In genomic region chr1:220817907-220818306, GRCh38 we compare ENCODE assay signal across 17 cellular contexts. TPM values are rescaled to one million over a fixed set of nuclear protein-coding genes. Genes with fewer than 3 reads are reported as not detected.
DNase-seq lines count a peak whose midpoint lies in the region; ATAC-seq and TF ChIP-seq lines count a peak whose summit lies in the region.
"Had no signal": no experiment of that assay in that cellular context is flagged by ENCODE, and none has a peak within 500 bp of the region (broad histone marks: within the 10 kb centered on the region; RNA-seq: fewer than 3 reads in every experiment).

No MANE protein-coding gene starts in this region.

- peaks cover 17% of the 10 kb centered on the region for H3K4me1 ChIP-seq in HUES6 (ENCODE audit: control insufficient read depth, insufficient read depth, low read length)
- no peaks in the 10 kb centered on the region for H3K4me1 ChIP-seq in psoas muscle
- H3K4me1 ChIP-seq: right atrium auricular region had no signal

- H3K36me3 ChIP-seq in HUES6 (ENCODE audit: control insufficient read depth, insufficient read depth, low read length) (no peaks in the 10 kb centered on the region; the same call in 1 of the 2 replicates), psoas muscle (ENCODE audit: insufficient read depth in 1 of 2, low read depth in 1 of 2) (peaks cover 0 to 14% of the 10 kb centered on the region in 2 donors)
- H3K36me3 ChIP-seq: right atrium auricular region had no signal

- H3K27me3 ChIP-seq in HUES6 (ENCODE audit: control insufficient read depth, insufficient read depth, low read length) (no peaks in the 10 kb centered on the region), psoas muscle (ENCODE audit: insufficient read depth in 3 of 3, low read length in 2 of 3) (no peaks in the 10 kb centered on the region)
- H3K27me3 ChIP-seq: right atrium auricular region had no signal

- TF ChIP-seq CTCF in fibroblast of the aortic adventitia (IDR thresholded peaks at IDR 0.05; ENCODE audit: insufficient read depth, low read length) (no peak), psoas muscle (IDR thresholded peaks at IDR 0.05) (no peak)

- ATAC-seq in psoas muscle (peak in 3 of 4 donors; percentile 55 to 61 (median 58)), HG02852 (IDR thresholded peaks at IDR 0.05; ENCODE audit: unreplicated experiment) (no peak), GM19467 (IDR thresholded peaks at IDR 0.05; ENCODE audit: unreplicated experiment) (no peak)

- intact Hi-C loops in psoas muscle (cut with DNase I), result no loop called here

- peak overlapping the region; percentile 22; the same call in 1 of the 2 replicates for H3K27ac ChIP-seq in HUES6 (ENCODE audit: low read depth, low read length)
- H3K27ac ChIP-seq in psoas muscle, result no peak overlapping the region
- H3K27ac ChIP-seq: right atrium auricular region had no signal

- WGBS in psoas muscle, 3 donors, result 54 to 61% (median 54%) methylated on average over 1 of the region's 1 CpG

- no peak overlapping the region for H3K9ac ChIP-seq in HUES6 (ENCODE audit: low read length)

- H3K9me3 ChIP-seq in HUES6 (ENCODE audit: control insufficient read depth, insufficient read depth, low read depth, low read length) (no peaks in the 10 kb centered on the region), psoas muscle (no peaks in the 10 kb centered on the region)
- H3K9me3 ChIP-seq: right atrium auricular region had no signal

- DNase-seq in AG08395 (ENCODE audit: low spot score) (peak; percentile 50), fibroblast of the aortic adventitia (ENCODE audit: low read depth) (peak; percentile 48), psoas muscle (no peak)
- no peak for DNase-seq in activated CD4-positive, alpha-beta T cell treated with anti-CD3 and anti-CD28 coated beads, Interleukin-2, amount 50 U/mL, for 48 hours
- no peak for DNase-seq in activated CD8-positive, alpha-beta memory T cell treated with anti-CD3 and anti-CD28 coated beads for 24 hours
- DNase-seq: activated CD4-positive, CD25-positive, alpha-beta regulatory T cell treated with anti-CD3 and anti-CD28 coated beads, Interleukin-2, amount 50 U/mL, for 72 hours; activated gamma-delta T cell treated with Interleukin-2 at 50 U/mL for 16 hours; hypothalamus; KG1; NCI-H1105 treated with DMSO at 0.1 percent for 48 hours; SIG-M5; stimulated activated CD4-positive, alpha-beta T cell treated with anti-CD3 and anti-CD28 coated beads, Interleukin-1b, Interleukin-23, amount 100 ng/mL, for 48 hours had no signal

- H3K4me3 ChIP-seq in HUES6 (ENCODE audit: low read depth, low read length), result no peak overlapping the region
- no peak overlapping the region for H3K4me3 ChIP-seq in fibroblast of the aortic adventitia (ENCODE audit: low read depth, low read length)
- H3K4me3 ChIP-seq in psoas muscle, result no peak overlapping the region
- H3K4me3 ChIP-seq: right atrium auricular region had no signal

RNA-seq across cellular contexts. Expression of gene MTARC1, which starts 31.2 kb away (rescaled TPM):
- 0.72 and 4.3 TPM in 2 replicates for total RNA-seq in fibroblast of the aortic adventitia (ENCODE audit: low replicate concordance)
- total RNA-seq in psoas muscle, result 1 to 10 TPM; 2.7 to 6.4 (median 4.0) TPM
- 1 to 10 TPM; 1.7 to 3.8 (median 2.7) TPM for polyA plus RNA-seq in psoas muscle
- total RNA-seq: T-helper 2 cell treated with Interferon-gamma antibody and Interleukin-4, amounts not matched to agents 100 ng/mL and 5 ng/mL, for 36 hours had no signal

Comparison
In these comparisons a context has a peak if more than half of its experiments do, and no peak if none do; other contexts are left out.
1. DNase-seq: peak in AG08395 (single experiment) and fibroblast of the aortic adventitia (single experiment); none in psoas muscle (0 of 2), activated CD4-positive, alpha-beta T cell treated with anti-CD3 and anti-CD28 coated beads, Interleukin-2, amount 50 U/mL, for 48 hours (0 of 2) and activated CD8-positive, alpha-beta memory T cell treated with anti-CD3 and anti-CD28 coated beads for 24 hours (single experiment).
2. ATAC-seq: peak in psoas muscle (3 of 4); none in HG02852 (single experiment) and GM19467 (single experiment).